In genomic region chr21:42860345-42860744, GRCh38 we compare ENCODE assay signal across 22 cellular contexts.
"Had no signal": no experiment of that assay in that cellular context is flagged by ENCODE, and none has a peak within 500 bp of the region (broad histone marks: within the 10 kb centered on the region; RNA-seq: fewer than 3 reads in every experiment).

No MANE protein-coding gene starts in this region.

- H3K27me3 Mint-ChIP-seq: activated CD8-positive, alpha-beta T cell treated with anti-CD3 and anti-CD28 coated beads for 36 hours; activated naive CD8-positive, alpha-beta T cell; activated T-cell treated with anti-CD3 and anti-CD28 coated beads, Interleukin-2, amount 50 U/mL, for 24 hours had no signal

- H3K4me3 Mint-ChIP-seq: activated CD8-positive, alpha-beta T cell treated with anti-CD3 and anti-CD28 coated beads for 36 hours; activated naive CD8-positive, alpha-beta T cell; activated T-cell treated with anti-CD3 and anti-CD28 coated beads, Interleukin-2, amount 50 U/mL, for 24 hours; activated T-helper 1 cell treated with anti-CD3 and anti-CD28 coated beads, Interleukin-12 subunit alpha, Interleukin-12 subunit beta, Interleukin-2, Interleukin-4 antibody, amounts not matched to agents 30 ng/mL and 10 ng/mL and 1 ng/mL, durations not matched to agents 14 hours and 24 hours and 36 hours; T-helper 1 cell treated with Interleukin-12 subunit alpha and Interleukin-12 subunit beta and Interleukin-4 antibody, amounts not matched to agents 30 μg/mL and 1 μg/mL, for 36 hours had no signal

- DNase-seq: activated CD4-positive, alpha-beta T cell treated with anti-CD3 and anti-CD28 coated beads for 4 hours; activated CD8-positive, alpha-beta T cell treated with anti-CD3 and anti-CD28 coated beads for 36 hours; activated effector memory CD4-positive, alpha-beta T cell treated with Interleukin-2 at 50 U/mL for 16 hours; activated naive CD4-positive, alpha-beta T cell; activated T-cell treated with anti-CD3 and anti-CD28 coated beads, Interleukin-2, amount 50 U/mL, for 24 hours; cerebellar nuclear complex; Kasumi-1; NCI-H1092; NCI-H1417; NCI-H1930; NCI-H2171; NCI-H2227 treated with DMSO at 0.1 percent for 48 hours; NCI-H526; NCI-H82; NK-92 treated with Interleukin-12 subunit alpha and Interleukin-12 subunit beta, amount 100 ng/mL, for 24 hours; Peyer's patch; SHP77 treated with DMSO at 0.1 percent for 48 hours had no signal

- H3K9me3 Mint-ChIP-seq: activated CD8-positive, alpha-beta T cell treated with anti-CD3 and anti-CD28 coated beads for 36 hours; activated T-cell treated with anti-CD3 and anti-CD28 coated beads, Interleukin-2, amount 50 U/mL, for 24 hours; activated T-helper 1 cell treated with anti-CD3 and anti-CD28 coated beads, Interleukin-12 subunit alpha, Interleukin-12 subunit beta, Interleukin-2, Interleukin-4 antibody, amounts not matched to agents 30 ng/mL and 10 ng/mL and 1 ng/mL, durations not matched to agents 14 hours and 24 hours and 36 hours; T-helper 1 cell treated with Interleukin-12 subunit alpha and Interleukin-12 subunit beta and Interleukin-4 antibody, amounts not matched to agents 30 μg/mL and 1 μg/mL, for 36 hours had no signal

- H3K27ac Mint-ChIP-seq: activated CD8-positive, alpha-beta T cell treated with anti-CD3 and anti-CD28 coated beads for 36 hours; activated naive CD8-positive, alpha-beta T cell; activated T-helper 1 cell treated with anti-CD3 and anti-CD28 coated beads, Interleukin-12 subunit alpha, Interleukin-12 subunit beta, Interleukin-2, Interleukin-4 antibody, amounts not matched to agents 30 ng/mL and 10 ng/mL and 1 ng/mL, durations not matched to agents 14 hours and 24 hours and 36 hours; T-helper 1 cell treated with Interleukin-12 subunit alpha and Interleukin-12 subunit beta and Interleukin-4 antibody, amounts not matched to agents 30 μg/mL and 1 μg/mL, for 36 hours had no signal

- H3K27ac ChIP-seq: Peyer's patch had no signal

- ATAC-seq: activated CD4-positive, CD25-positive, alpha-beta regulatory T cell treated with anti-CD3 and anti-CD28 coated beads, Interleukin-2, amount 50 U/mL, for 24 hours; activated CD8-positive, alpha-beta T cell treated with anti-CD3 and anti-CD28 coated beads for 36 hours; K562 had no signal

- H3K9me3 ChIP-seq: Peyer's patch had no signal

- FAIRE-seq: K562 had no signal

- H3K4me3 ChIP-seq: K562, Peyer's patch had no signal

- H3K4me1 ChIP-seq: Peyer's patch had no signal
